In the genomic region with DNA sequence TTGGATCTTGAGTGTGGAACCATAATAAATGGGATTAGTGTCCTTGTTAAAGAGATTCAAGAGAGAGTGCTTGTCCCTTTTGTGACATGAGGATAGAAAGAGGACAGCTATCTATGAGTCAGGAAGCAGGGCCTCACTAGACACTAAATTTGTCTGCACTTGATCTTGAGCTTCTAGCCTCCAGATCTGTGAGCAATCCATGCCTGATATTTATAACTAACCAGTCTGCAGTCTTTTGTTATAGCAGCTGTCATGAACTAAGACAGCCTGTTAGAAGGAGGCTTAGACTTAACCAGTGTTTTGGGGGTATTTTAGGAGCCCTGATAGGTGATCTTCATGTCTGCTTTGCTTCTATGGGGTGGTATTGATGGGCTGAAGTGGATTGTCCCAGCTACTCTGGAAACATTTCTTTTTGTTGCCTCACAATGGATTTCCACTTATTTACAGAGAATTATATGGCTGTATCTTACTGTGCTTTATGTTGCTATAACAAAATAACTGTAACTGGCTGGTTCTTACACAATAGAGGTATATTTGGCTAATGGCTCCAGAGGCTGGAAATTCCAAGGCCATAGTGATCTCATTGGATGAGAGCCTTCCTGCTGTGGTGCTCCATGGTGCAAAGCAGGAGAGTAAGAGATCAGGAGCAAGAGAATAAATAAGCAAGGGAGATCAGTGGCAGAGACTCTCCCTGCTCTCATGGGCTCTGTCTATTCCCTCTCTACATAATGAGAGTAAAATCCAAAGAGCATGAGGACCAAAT, we compare ENCODE assay signal across 1 cellular context.
TF ChIP-seq lines count a peak whose summit lies in the region.

No MANE protein-coding gene starts in this region.

TF ChIP-seq in K562, 482 proteins besides CTCF, POLR2A, EP300 and RAD21:
- TF ChIP-seq, protein P1, sequence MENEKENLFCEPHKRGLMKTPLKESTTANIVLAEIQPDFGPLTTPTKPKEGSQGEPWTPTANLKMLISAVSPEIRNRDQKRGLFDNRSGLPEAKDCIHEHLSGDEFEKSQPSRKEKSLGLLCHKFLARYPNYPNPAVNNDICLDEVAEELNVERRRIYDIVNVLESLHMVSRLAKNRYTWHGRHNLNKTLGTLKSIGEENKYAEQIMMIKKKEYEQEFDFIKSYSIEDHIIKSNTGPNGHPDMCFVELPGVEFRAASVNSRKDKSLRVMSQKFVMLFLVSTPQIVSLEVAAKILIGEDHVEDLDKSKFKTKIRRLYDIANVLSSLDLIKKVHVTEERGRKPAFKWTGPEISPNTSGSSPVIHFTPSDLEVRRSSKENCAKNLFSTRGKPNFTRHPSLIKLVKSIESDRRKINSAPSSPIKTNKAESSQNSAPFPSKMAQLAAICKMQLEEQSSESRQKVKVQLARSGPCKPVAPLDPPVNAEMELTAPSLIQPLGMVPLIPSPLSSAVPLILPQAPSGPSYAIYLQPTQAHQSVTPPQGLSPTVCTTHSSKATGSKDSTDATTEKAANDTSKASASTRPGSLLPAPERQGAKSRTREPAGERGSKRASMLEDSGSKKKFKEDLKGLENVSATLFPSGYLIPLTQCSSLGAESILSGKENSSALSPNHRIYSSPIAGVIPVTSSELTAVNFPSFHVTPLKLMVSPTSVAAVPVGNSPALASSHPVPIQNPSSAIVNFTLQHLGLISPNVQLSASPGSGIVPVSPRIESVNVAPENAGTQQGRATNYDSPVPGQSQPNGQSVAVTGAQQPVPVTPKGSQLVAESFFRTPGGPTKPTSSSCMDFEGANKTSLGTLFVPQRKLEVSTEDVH (IDR thresholded peaks at IDR 0.05; ENCODE audit: low read depth, partially characterized antibody): no peak
- TF ChIP-seq, protein P2, sequence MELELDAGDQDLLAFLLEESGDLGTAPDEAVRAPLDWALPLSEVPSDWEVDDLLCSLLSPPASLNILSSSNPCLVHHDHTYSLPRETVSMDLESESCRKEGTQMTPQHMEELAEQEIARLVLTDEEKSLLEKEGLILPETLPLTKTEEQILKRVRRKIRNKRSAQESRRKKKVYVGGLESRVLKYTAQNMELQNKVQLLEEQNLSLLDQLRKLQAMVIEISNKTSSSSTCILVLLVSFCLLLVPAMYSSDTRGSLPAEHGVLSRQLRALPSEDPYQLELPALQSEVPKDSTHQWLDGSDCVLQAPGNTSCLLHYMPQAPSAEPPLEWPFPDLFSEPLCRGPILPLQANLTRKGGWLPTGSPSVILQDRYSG (tag; conservative IDR thresholded peaks at IDR 0.05; ENCODE audit: low read depth): no peak
- TF ChIP-seq RCOR1 (IDR thresholded peaks at IDR 0.05; ENCODE audit: borderline replicate concordance in 1 of 2, low read depth in 2 of 2, low read length in 2 of 2) (no peak), BRD4 (IDR thresholded peaks at IDR 0.05) (0 out of 2 replicates have a peak, but pooled peaks have one; percentile 29), ZBED1 (IDR thresholded peaks at IDR 0.05) (no peak), C11orf30 (IDR thresholded peaks at IDR 0.05; ENCODE audit: low read depth) (no peak), ZNF239 (CRISPR knock-in tag; IDR thresholded peaks at IDR 0.05) (no peak), NFYB (IDR thresholded peaks at IDR 0.05; ENCODE audit: extremely low read depth, insufficient read length) (peak; percentile 4), ZNF12 (CRISPR knock-in tag; IDR thresholded peaks at IDR 0.05) (peak; percentile 98), FOXP1 (CRISPR knock-in tag; IDR thresholded peaks at IDR 0.05) (no peak), NR2C2 (CRISPR knock-in tag; IDR thresholded peaks at IDR 0.05) (no peak), NR2C2 (tag; IDR thresholded peaks at IDR 0.05) (no peak), ZNF133 (CRISPR knock-in tag; IDR thresholded peaks at IDR 0.05) (no peak), ZFP1 (CRISPR knock-in tag; IDR thresholded peaks at IDR 0.05) (no peak), GABPB1 (CRISPR knock-in tag; IDR thresholded peaks at IDR 0.05) (no peak), TRIM24 (IDR thresholded peaks at IDR 0.05) (peak; percentile 18 to 57; a peak in 1 of 4 replicates), PTRF (tag; IDR thresholded peaks at IDR 0.05) (no peak), CCNT2 (IDR thresholded peaks at IDR 0.05; ENCODE audit: borderline replicate concordance, extremely low read depth, insufficient read length, low read depth, low read length) (no peak), ASH1L (IDR thresholded peaks at IDR 0.05; ENCODE audit: borderline replicate concordance, low read depth, partially characterized antibody) (no peak), RFX5 (IDR thresholded peaks at IDR 0.05; ENCODE audit: low read depth, low read length) (no peak), JUNB (CRISPR knock-in tag; conservative IDR thresholded peaks at IDR 0.05) (no peak), CEBPG (CRISPR knock-in tag; IDR thresholded peaks at IDR 0.05) (no peak), CEBPG (tag; conservative IDR thresholded peaks at IDR 0.05 in 1 of 2, IDR thresholded peaks at IDR 0.05 in 1 of 2) (peak in 1 of 2 experiments; percentile 37; a peak in 1 of 4 replicates), TAF15 (IDR thresholded peaks at IDR 0.05; ENCODE audit: low read depth, low read length) (no peak), CEBPB (tag; IDR thresholded peaks at IDR 0.05) (0 out of 2 replicates have a peak, but pooled peaks have one; percentile 26)
- TF ChIP-seq, protein P3, sequence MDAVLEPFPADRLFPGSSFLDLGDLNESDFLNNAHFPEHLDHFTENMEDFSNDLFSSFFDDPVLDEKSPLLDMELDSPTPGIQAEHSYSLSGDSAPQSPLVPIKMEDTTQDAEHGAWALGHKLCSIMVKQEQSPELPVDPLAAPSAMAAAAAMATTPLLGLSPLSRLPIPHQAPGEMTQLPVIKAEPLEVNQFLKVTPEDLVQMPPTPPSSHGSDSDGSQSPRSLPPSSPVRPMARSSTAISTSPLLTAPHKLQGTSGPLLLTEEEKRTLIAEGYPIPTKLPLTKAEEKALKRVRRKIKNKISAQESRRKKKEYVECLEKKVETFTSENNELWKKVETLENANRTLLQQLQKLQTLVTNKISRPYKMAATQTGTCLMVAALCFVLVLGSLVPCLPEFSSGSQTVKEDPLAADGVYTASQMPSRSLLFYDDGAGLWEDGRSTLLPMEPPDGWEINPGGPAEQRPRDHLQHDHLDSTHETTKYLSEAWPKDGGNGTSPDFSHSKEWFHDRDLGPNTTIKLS (IDR thresholded peaks at IDR 0.05; ENCODE audit: borderline replicate concordance, low read depth): no peak
- TF ChIP-seq, protein P4, sequence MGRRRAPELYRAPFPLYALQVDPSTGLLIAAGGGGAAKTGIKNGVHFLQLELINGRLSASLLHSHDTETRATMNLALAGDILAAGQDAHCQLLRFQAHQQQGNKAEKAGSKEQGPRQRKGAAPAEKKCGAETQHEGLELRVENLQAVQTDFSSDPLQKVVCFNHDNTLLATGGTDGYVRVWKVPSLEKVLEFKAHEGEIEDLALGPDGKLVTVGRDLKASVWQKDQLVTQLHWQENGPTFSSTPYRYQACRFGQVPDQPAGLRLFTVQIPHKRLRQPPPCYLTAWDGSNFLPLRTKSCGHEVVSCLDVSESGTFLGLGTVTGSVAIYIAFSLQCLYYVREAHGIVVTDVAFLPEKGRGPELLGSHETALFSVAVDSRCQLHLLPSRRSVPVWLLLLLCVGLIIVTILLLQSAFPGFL (CRISPR knock-in tag; IDR thresholded peaks at IDR 0.05): no peak
- TF ChIP-seq, protein P5, sequence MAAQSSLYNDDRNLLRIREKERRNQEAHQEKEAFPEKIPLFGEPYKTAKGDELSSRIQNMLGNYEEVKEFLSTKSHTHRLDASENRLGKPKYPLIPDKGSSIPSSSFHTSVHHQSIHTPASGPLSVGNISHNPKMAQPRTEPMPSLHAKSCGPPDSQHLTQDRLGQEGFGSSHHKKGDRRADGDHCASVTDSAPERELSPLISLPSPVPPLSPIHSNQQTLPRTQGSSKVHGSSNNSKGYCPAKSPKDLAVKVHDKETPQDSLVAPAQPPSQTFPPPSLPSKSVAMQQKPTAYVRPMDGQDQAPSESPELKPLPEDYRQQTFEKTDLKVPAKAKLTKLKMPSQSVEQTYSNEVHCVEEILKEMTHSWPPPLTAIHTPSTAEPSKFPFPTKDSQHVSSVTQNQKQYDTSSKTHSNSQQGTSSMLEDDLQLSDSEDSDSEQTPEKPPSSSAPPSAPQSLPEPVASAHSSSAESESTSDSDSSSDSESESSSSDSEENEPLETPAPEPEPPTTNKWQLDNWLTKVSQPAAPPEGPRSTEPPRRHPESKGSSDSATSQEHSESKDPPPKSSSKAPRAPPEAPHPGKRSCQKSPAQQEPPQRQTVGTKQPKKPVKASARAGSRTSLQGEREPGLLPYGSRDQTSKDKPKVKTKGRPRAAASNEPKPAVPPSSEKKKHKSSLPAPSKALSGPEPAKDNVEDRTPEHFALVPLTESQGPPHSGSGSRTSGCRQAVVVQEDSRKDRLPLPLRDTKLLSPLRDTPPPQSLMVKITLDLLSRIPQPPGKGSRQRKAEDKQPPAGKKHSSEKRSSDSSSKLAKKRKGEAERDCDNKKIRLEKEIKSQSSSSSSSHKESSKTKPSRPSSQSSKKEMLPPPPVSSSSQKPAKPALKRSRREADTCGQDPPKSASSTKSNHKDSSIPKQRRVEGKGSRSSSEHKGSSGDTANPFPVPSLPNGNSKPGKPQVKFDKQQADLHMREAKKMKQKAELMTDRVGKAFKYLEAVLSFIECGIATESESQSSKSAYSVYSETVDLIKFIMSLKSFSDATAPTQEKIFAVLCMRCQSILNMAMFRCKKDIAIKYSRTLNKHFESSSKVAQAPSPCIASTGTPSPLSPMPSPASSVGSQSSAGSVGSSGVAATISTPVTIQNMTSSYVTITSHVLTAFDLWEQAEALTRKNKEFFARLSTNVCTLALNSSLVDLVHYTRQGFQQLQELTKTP (IDR thresholded peaks at IDR 0.05; ENCODE audit: low read depth in 1 of 2, partially characterized antibody in 2 of 2): no peak
- TF ChIP-seq, protein P6, sequence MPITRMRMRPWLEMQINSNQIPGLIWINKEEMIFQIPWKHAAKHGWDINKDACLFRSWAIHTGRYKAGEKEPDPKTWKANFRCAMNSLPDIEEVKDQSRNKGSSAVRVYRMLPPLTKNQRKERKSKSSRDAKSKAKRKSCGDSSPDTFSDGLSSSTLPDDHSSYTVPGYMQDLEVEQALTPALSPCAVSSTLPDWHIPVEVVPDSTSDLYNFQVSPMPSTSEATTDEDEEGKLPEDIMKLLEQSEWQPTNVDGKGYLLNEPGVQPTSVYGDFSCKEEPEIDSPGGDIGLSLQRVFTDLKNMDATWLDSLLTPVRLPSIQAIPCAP (CRISPR knock-in tag; IDR thresholded peaks at IDR 0.05; ENCODE audit: borderline replicate concordance): no peak
